ENCODE assay signal across 25 cellular contexts in the genomic region with DNA sequence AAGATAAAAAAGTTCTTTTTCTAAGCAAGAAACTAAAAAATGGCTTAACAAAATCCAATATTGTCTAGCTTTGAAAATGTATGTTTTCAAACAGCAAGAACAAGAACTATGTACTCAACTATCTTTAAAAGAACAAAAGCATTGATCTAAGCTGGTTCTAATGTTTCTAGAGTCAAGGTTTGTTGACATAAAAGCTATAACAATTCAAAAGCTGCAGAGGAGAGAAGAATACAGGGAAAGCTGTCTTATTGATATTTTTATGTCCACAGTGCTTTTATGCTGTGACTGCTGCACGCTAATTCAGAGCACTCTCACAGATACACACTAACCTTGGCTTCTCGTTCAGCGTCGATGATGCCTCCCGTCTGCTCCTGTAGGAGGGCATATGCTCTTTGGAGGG.
"Had no signal": no experiment of that assay in that cellular context is flagged by ENCODE, and none has a peak within 500 bp of the region (broad histone marks: within the 10 kb centered on the region; RNA-seq: fewer than 3 reads in every experiment).

No MANE protein-coding gene starts in this region.

- H3K27ac ChIP-seq: colonic mucosa, epithelial cell of prostate, gastrocnemius medialis, heart left ventricle, neutrophil, prostate gland, right atrium auricular region, sigmoid colon, stomach, thyroid gland, vagina had no signal

- H3K9me3 ChIP-seq: colonic mucosa, gastrocnemius medialis, heart left ventricle, neutrophil, prostate gland, right atrium auricular region, sigmoid colon, stomach, thyroid gland, vagina had no signal

- H3K27me3 ChIP-seq: colonic mucosa, gastrocnemius medialis, heart left ventricle, neutrophil, right atrium auricular region, sigmoid colon, stomach, thyroid gland, vagina had no signal

- ATAC-seq: esophagus mucosa; gastrocnemius medialis; heart left ventricle; natural killer cell; stimulated activated effector memory CD8-positive, alpha-beta T cell treated with anti-CD3 and anti-CD28 coated beads, Interleukin-12 subunit alpha, Interleukin-12 subunit beta, amount 100 ng/mL, for 72 hours had no signal

- DNase-seq: colonic mucosa; effector CD8-positive, alpha-beta T cell; endodermal cell; foreskin fibroblast; gastrocnemius medialis; heart left ventricle; hypothalamus; immature natural killer cell; natural killer cell; sigmoid colon; stimulated activated CD4-positive, alpha-beta T cell treated with anti-CD3 and anti-CD28 coated beads, Interleukin-2, amount 100 ng/mL, for 24 hours; stimulated activated CD4-positive, alpha-beta T cell treated with anti-CD3 and anti-CD28 coated beads, Interleukin-4, amount 100 ng/mL, for 24 hours; stimulated activated naive CD4-positive, alpha-beta T cell treated with Interleukin-2 at 50 U/mL for 16 hours; stomach; thyroid gland; trophoblast cell had no signal

- FAIRE-seq: keratinocyte had no signal

- H3K4me3 ChIP-seq: colonic mucosa, gastrocnemius medialis, heart left ventricle, lung, prostate gland, right atrium auricular region, sigmoid colon, stomach, thyroid gland, vagina had no signal

- H3K36me3 ChIP-seq: colonic mucosa, gastrocnemius medialis, heart left ventricle, neutrophil, prostate gland, right atrium auricular region, thyroid gland, vagina had no signal

- H3K4me1 ChIP-seq: colonic mucosa, gastrocnemius medialis, heart left ventricle, prostate gland, right atrium auricular region, stomach, thyroid gland, vagina had no signal
